Comparison of ENCODE assay signal across 15 cellular contexts in genomic region chr21:40146201-40146890, GRCh38.
DNase-seq lines count a peak whose midpoint lies in the region; ATAC-seq and TF ChIP-seq lines count a peak whose summit lies in the region.
"Had no signal": no experiment of that assay in that cellular context is flagged by ENCODE, and none has a peak within 500 bp of the region (broad histone marks: within the 10 kb centered on the region; RNA-seq: fewer than 3 reads in every experiment).

No MANE protein-coding gene starts in this region.

- POLR2A ChIA-PET in activated CD8-positive, alpha-beta T cell treated with anti-CD3 and anti-CD28 coated beads for 36 hours (lab: Charles Lee) = no interaction called here

- intact Hi-C loops in activated CD8-positive, alpha-beta T cell treated with anti-CD3 and anti-CD28 coated beads for 36 hours (cut with micrococcal nuclease) = no loop called here

- no peaks in the 10 kb centered on the region for H3K9me3 Mint-ChIP-seq in activated CD8-positive, alpha-beta T cell treated with anti-CD3 and anti-CD28 coated beads for 36 hours
- H3K9me3 Mint-ChIP-seq: activated naive CD8-positive, alpha-beta T cell treated with anti-CD3 and anti-CD28 coated beads, Interleukin-2, amount 50 U/mL, for 24 hours; effector memory CD8-positive, alpha-beta T cell; WTC11 had no signal

- CTCF ChIA-PET in activated CD8-positive, alpha-beta T cell treated with anti-CD3 and anti-CD28 coated beads for 36 hours (lab: Charles Lee) = interaction anchor here (1.0 kb wide), 1 partner anchor 932 kb away, joined by 3 read pairs; no protein-coding TSS in a partner anchor

- H3K27ac Mint-ChIP-seq in activated CD8-positive, alpha-beta T cell treated with anti-CD3 and anti-CD28 coated beads for 36 hours = no peak overlapping the region
- H3K27ac Mint-ChIP-seq: activated naive CD8-positive, alpha-beta T cell treated with anti-CD3 and anti-CD28 coated beads, Interleukin-2, amount 50 U/mL, for 24 hours; effector memory CD8-positive, alpha-beta T cell; WTC11 had no signal

- ATAC-seq in activated CD8-positive, alpha-beta T cell treated with anti-CD3 and anti-CD28 coated beads for 36 hours = no peak
- ATAC-seq in HG02642 (IDR thresholded peaks at IDR 0.05; ENCODE audit: poor library complexity, unreplicated experiment) = no peak
- ATAC-seq in HG02973 (IDR thresholded peaks at IDR 0.05; ENCODE audit: unreplicated experiment) = no peak
- ATAC-seq: activated naive CD8-positive, alpha-beta T cell treated with anti-CD3 and anti-CD28 coated beads, Interleukin-2, amount 50 U/mL, for 24 hours; effector memory CD8-positive, alpha-beta T cell; Panc1; WTC11 had no signal

- no peak for TF ChIP-seq CTCF in fibroblast of mammary gland (conservative IDR thresholded peaks at IDR 0.05; ENCODE audit: control insufficient read depth, insufficient read depth, low read depth, low read length)
- TF ChIP-seq CTCF in activated CD8-positive, alpha-beta T cell treated with anti-CD3 and anti-CD28 coated beads for 36 hours (IDR thresholded peaks at IDR 0.05) = no peak
- TF ChIP-seq CTCF in GM10266 (IDR thresholded peaks at IDR 0.05; ENCODE audit: control insufficient read depth, insufficient read depth, low read depth, missing control alignments) = no peak

- H3K4me1 Mint-ChIP-seq in activated CD8-positive, alpha-beta T cell treated with anti-CD3 and anti-CD28 coated beads for 36 hours (ENCODE audit: low read depth) = no peaks in the 10 kb centered on the region
- H3K4me1 Mint-ChIP-seq: activated naive CD8-positive, alpha-beta T cell treated with anti-CD3 and anti-CD28 coated beads, Interleukin-2, amount 50 U/mL, for 24 hours had no signal

- DNase-seq in DMS153 treated with DMSO at 0.1 percent for 48 hours (lab: John Stamatoyannopoulos, UW; ENCODE audit: unreplicated experiment) = peak; percentile 58
- DNase-seq in NCI-H1105 (lab: John Stamatoyannopoulos, UW) = peak; percentile 80
- peak; percentile 45 for DNase-seq in NCI-H345 treated with DMSO at 0.1 percent for 48 hours (lab: John Stamatoyannopoulos, UW; ENCODE audit: unreplicated experiment)
- DNase-seq in fibroblast of mammary gland (ENCODE audit: low read depth) = peak; percentile 0
- no peak for DNase-seq in activated CD8-positive, alpha-beta T cell treated with anti-CD3 and anti-CD28 coated beads for 36 hours
- DNase-seq in GM10266 (ENCODE audit: extremely low spot score) = no peak
- DNase-seq: activated CD8-positive, alpha-beta memory T cell treated with anti-CD3 and anti-CD28 coated beads for 24 hours; activated naive CD8-positive, alpha-beta T cell treated with anti-CD3 and anti-CD28 coated beads, Interleukin-2, amount 50 U/mL, for 24 hours; Caco-2; effector memory CD8-positive, alpha-beta T cell; stimulated activated CD4-positive, alpha-beta T cell treated with anti-CD3 and anti-CD28 coated beads, Interleukin-4, amount 100 ng/mL, for 4 hours had no signal

- H3K4me3 Mint-ChIP-seq in activated CD8-positive, alpha-beta T cell treated with anti-CD3 and anti-CD28 coated beads for 36 hours = no peak overlapping the region
- H3K4me3 Mint-ChIP-seq: activated naive CD8-positive, alpha-beta T cell treated with anti-CD3 and anti-CD28 coated beads, Interleukin-2, amount 50 U/mL, for 24 hours; effector memory CD8-positive, alpha-beta T cell; WTC11 had no signal

- H3K27me3 Mint-ChIP-seq in activated CD8-positive, alpha-beta T cell treated with anti-CD3 and anti-CD28 coated beads for 36 hours = no peaks in the 10 kb centered on the region
- H3K27me3 Mint-ChIP-seq: activated naive CD8-positive, alpha-beta T cell treated with anti-CD3 and anti-CD28 coated beads, Interleukin-2, amount 50 U/mL, for 24 hours; effector memory CD8-positive, alpha-beta T cell had no signal

- no peaks in the 10 kb centered on the region for H3K36me3 Mint-ChIP-seq in activated CD8-positive, alpha-beta T cell treated with anti-CD3 and anti-CD28 coated beads for 36 hours (ENCODE audit: low read depth)
- H3K36me3 Mint-ChIP-seq: WTC11 had no signal

- no peak overlapping the region for H3K4me3 ChIP-seq in fibroblast of mammary gland (ENCODE audit: control insufficient read depth, low read depth, low read length)

Comparison
In these comparisons a context has a peak if more than half of its experiments do, and no peak if none do; other contexts are left out.
1. DNase-seq: peak in DMS153 treated with DMSO at 0.1 percent for 48 hours (single experiment), NCI-H1105 (single experiment), NCI-H345 treated with DMSO at 0.1 percent for 48 hours (single experiment) and fibroblast of mammary gland (single experiment); none in activated CD8-positive, alpha-beta T cell treated with anti-CD3 and anti-CD28 coated beads for 36 hours (single experiment) and GM10266 (single experiment).